ENCODE assay signal across 10 cellular contexts in genomic region chr6:5665173-5665572, GRCh38.
A peak's percentile ranks its signal among the peaks of the same experiment; 100 is the strongest.
DNase-seq lines count a peak whose midpoint lies in the region; ATAC-seq and TF ChIP-seq lines count a peak whose summit lies in the region.
"Had no signal": no experiment of that assay in that cellular context is flagged by ENCODE, and none has a peak within 500 bp of the region (broad histone marks: within the 10 kb centered on the region; RNA-seq: fewer than 3 reads in every experiment).

No MANE protein-coding gene starts in this region.

- TF ChIP-seq POLR2A in uterus (IDR thresholded peaks at IDR 0.05), result no peak

- peak overlapping the region; percentile 69 for H3K4me3 Mint-ChIP-seq in activated naive CD8-positive, alpha-beta T cell treated with anti-CD3 and anti-CD28 coated beads, Interleukin-2, amount 10 ng/mL, durations not matched to agents 7 days and 5 days

- H3K36me3 ChIP-seq in upper lobe of right lung (no peaks in the 10 kb centered on the region), uterus (no peaks in the 10 kb centered on the region)
- H3K36me3 ChIP-seq: ovary had no signal

- peak in 5 of 6 experiments; percentile 8 to 52 (median 50) for DNase-seq in stimulated activated naive CD4-positive, alpha-beta T cell (lab: John Stamatoyannopoulos, UW)
- DNase-seq in stimulated activated naive CD4-positive, alpha-beta T cell treated with Interleukin-2 at 50 U/mL for 16 hours (lab: John Stamatoyannopoulos, UW), result no peak
- peak; percentile 53 to 70 for DNase-seq in SHP77 (lab: John Stamatoyannopoulos, UW)
- peak; percentile 44 for DNase-seq in activated naive CD8-positive, alpha-beta T cell treated with anti-CD3 and anti-CD28 coated beads, Interleukin-2, amount 10 ng/mL, durations not matched to agents 7 days and 5 days
- DNase-seq in upper lobe of right lung, result no peak
- DNase-seq in D341Med (ENCODE audit: low spot score), result no peak
- no peak for DNase-seq in uterus
- no peak for DNase-seq in omental fat pad (ENCODE audit: low spot score)
- DNase-seq: ovary had no signal

- TF ChIP-seq CTCF in upper lobe of right lung (IDR thresholded peaks at IDR 0.05), result no peak
- TF ChIP-seq CTCF in uterus (IDR thresholded peaks at IDR 0.05), result no peak
- TF ChIP-seq CTCF in omental fat pad (IDR thresholded peaks at IDR 0.05), result no peak

- peaks cover 43% of the 10 kb centered on the region for H3K4me1 Mint-ChIP-seq in activated naive CD8-positive, alpha-beta T cell treated with anti-CD3 and anti-CD28 coated beads, Interleukin-2, amount 10 ng/mL, durations not matched to agents 7 days and 5 days

- no peaks in the 10 kb centered on the region for H3K27me3 ChIP-seq in upper lobe of right lung
- no peaks in the 10 kb centered on the region for H3K27me3 ChIP-seq in uterus
- H3K27me3 ChIP-seq: ovary had no signal

- H3K9me3 ChIP-seq in upper lobe of right lung (no peaks in the 10 kb centered on the region), uterus (no peaks in the 10 kb centered on the region)
- H3K9me3 ChIP-seq: ovary had no signal

- peak overlapping the region; percentile 82 for H3K27ac Mint-ChIP-seq in activated naive CD8-positive, alpha-beta T cell treated with anti-CD3 and anti-CD28 coated beads, Interleukin-2, amount 10 ng/mL, durations not matched to agents 7 days and 5 days

- no peaks in the 10 kb centered on the region for H3K9me3 Mint-ChIP-seq in activated naive CD8-positive, alpha-beta T cell treated with anti-CD3 and anti-CD28 coated beads, Interleukin-2, amount 10 ng/mL, durations not matched to agents 7 days and 5 days

- H3K27ac ChIP-seq in upper lobe of right lung (no peak overlapping the region), uterus (no peak overlapping the region)
- H3K27ac ChIP-seq: C4-2B, ovary had no signal

- intact Hi-C loops in upper lobe of right lung (cut with DNase I), result no loop called here
- intact Hi-C loops in uterus (cut with DNase I; ENCODE audit: low total_unique reads), result no loop called here

- no peaks in the 10 kb centered on the region for H3K27me3 Mint-ChIP-seq in activated naive CD8-positive, alpha-beta T cell treated with anti-CD3 and anti-CD28 coated beads, Interleukin-2, amount 10 ng/mL, durations not matched to agents 7 days and 5 days

- H3K4me1 ChIP-seq in upper lobe of right lung, result no peaks in the 10 kb centered on the region
- no peaks in the 10 kb centered on the region for H3K4me1 ChIP-seq in uterus

- peaks cover 4% of the 10 kb centered on the region for H3K36me3 Mint-ChIP-seq in activated naive CD8-positive, alpha-beta T cell treated with anti-CD3 and anti-CD28 coated beads, Interleukin-2, amount 10 ng/mL, durations not matched to agents 7 days and 5 days

- POLR2A ChIA-PET in activated naive CD8-positive, alpha-beta T cell treated with anti-CD3 and anti-CD28 coated beads, Interleukin-2, amount 10 ng/mL, durations not matched to agents 7 days and 5 days (lab: Charles Lee), result interaction anchor here (1.6 kb wide), 1 partner anchor 14 kb away, joined by 4 read pairs; no protein-coding TSS in a partner anchor

- H3K4me3 ChIP-seq in upper lobe of right lung (no peak overlapping the region), uterus (no peak overlapping the region)
- H3K4me3 ChIP-seq: ovary had no signal

- peak; percentile 76 for ATAC-seq in activated naive CD8-positive, alpha-beta T cell treated with anti-CD3 and anti-CD28 coated beads, Interleukin-2, amount 10 ng/mL, durations not matched to agents 7 days and 5 days (ENCODE audit: low read depth)
- ATAC-seq in upper lobe of right lung (peak; percentile 25), omental fat pad (ENCODE audit: low FRiP score) (no peak)

Comparison
In these comparisons a context has a peak if more than half of its experiments do, and no peak if none do; other contexts are left out.
1. DNase-seq: peak in stimulated activated naive CD4-positive, alpha-beta T cell (5 of 6), SHP77 (2 of 2) and activated naive CD8-positive, alpha-beta T cell treated with anti-CD3 and anti-CD28 coated beads, Interleukin-2, amount 10 ng/mL, durations not matched to agents 7 days and 5 days (single experiment); none in stimulated activated naive CD4-positive, alpha-beta T cell treated with Interleukin-2 at 50 U/mL for 16 hours (single experiment), upper lobe of right lung (single experiment), D341Med (single experiment), uterus (0 of 2) and omental fat pad (single experiment).